ENCODE assay signal across 15 cellular contexts in the genomic region with DNA sequence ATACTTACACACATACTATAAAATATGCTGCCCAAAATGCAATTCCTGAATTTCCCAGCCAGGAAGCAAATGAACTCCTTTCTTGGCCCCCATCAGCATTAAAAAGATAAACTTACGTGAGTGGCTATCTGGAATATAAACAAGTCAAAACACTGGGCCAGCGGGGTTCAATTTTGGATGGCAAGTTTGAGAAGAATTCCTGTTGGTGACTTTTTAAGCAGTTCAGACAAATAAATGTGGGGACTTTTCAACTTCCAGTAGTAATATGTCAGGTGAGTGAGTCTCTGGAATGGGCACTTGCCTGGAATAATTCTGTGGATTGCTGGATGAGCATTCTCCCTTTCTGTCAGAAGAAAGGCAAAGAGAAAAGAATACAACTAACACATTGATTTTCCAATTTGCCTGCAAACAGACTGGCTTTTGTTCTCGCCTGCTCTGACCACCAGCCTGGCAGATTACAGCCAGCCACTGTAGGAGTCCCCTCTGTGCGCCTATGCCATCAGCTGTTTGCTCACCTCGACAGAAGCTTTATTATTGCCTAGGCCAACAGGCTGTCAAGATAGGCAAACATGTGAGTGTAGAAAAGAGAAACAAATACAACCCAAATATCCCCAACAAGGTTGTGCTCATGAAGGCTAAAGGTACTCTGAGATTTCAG.
DNase-seq lines count a peak whose midpoint lies in the region.
"Had no signal": no experiment of that assay in that cellular context is flagged by ENCODE, and none has a peak within 500 bp of the region (broad histone marks: within the 10 kb centered on the region; RNA-seq: fewer than 3 reads in every experiment).

No MANE protein-coding gene starts in this region.

- DNase-seq in NCI-H146 treated with DMSO at 0.1 percent for 48 hours (lab: John Stamatoyannopoulos, UW; ENCODE audit: unreplicated experiment) (peak; percentile 94), RPMI7951 (ENCODE audit: low read depth) (peak; percentile 3), hypothalamus (lab: John Stamatoyannopoulos, UW) (peak in 35 of 51 donors; percentile 8 to 81 (median 45)), retina (peak; percentile 52), NCI-H82 (lab: John Stamatoyannopoulos, UW) (no peak), NCI-H1105 (lab: John Stamatoyannopoulos, UW) (no peak)
- DNase-seq in activated CD4-positive, CD25-positive, alpha-beta regulatory T cell (lab: John Stamatoyannopoulos, UW) = no peak
- DNase-seq in stimulated activated CD4-positive, alpha-beta T cell treated with anti-CD3 and anti-CD28 coated beads, Interleukin-1b, Interleukin-23, amount 100 ng/mL, for 48 hours = no peak
- DNase-seq: activated B cell treated with CpG ODN at 0.5 μM for 24 hours; activated naive CD4-positive, alpha-beta T cell treated with Interleukin-2 at 50 U/mL for 16 hours; central memory CD4-positive, alpha-beta T cell; left cardiac atrium; NCI-H2029 treated with DMSO at 0.1 percent for 48 hours; PC-9; stimulated activated CD4-positive, alpha-beta T cell treated with anti-CD3 and anti-CD28 coated beads, Interleukin-4, amount 100 ng/mL, for 24 hours had no signal

Comparison
In these comparisons a context has a peak if more than half of its experiments do, and no peak if none do; other contexts are left out.
1. DNase-seq: peak in NCI-H146 treated with DMSO at 0.1 percent for 48 hours (single experiment), RPMI7951 (single experiment), hypothalamus (35 of 51) and retina (single experiment); none in activated CD4-positive, CD25-positive, alpha-beta regulatory T cell (0 of 4), NCI-H82 (single experiment), NCI-H1105 (single experiment) and stimulated activated CD4-positive, alpha-beta T cell treated with anti-CD3 and anti-CD28 coated beads, Interleukin-1b, Interleukin-23, amount 100 ng/mL, for 48 hours (single experiment).